ENCODE assay signal across 9 cellular contexts in genomic region chr16:55892821-55893220, GRCh38. TPM values are rescaled to one million over a fixed set of nuclear protein-coding genes. Genes with fewer than 3 reads are reported as not detected.
"Had no signal": no experiment of that assay in that cellular context is flagged by ENCODE, and none has a peak within 500 bp of the region (broad histone marks: within the 10 kb centered on the region; RNA-seq: fewer than 3 reads in every experiment).

No MANE protein-coding gene starts in this region.

- ATAC-seq: K562 had no signal

- H3K4me3 ChIP-seq: K562 had no signal

- H3K27me3 Mint-ChIP-seq: IgD-negative memory B cell had no signal

- H3K4me1 Mint-ChIP-seq: IgD-negative memory B cell had no signal

- H3K4me3 Mint-ChIP-seq: IgD-negative memory B cell had no signal

- H3K27ac Mint-ChIP-seq: IgD-negative memory B cell had no signal

- H3K27ac ChIP-seq: HL-60 had no signal

- DNase-seq: IMR-90, KBM-7, KG1 had no signal

- FAIRE-seq: HTR-8/SVneo, K562 had no signal

RNA-seq across cellular contexts. Expression of gene CES5A, which starts 17.6 kb away (rescaled TPM):
- total RNA-seq: HT-29, HT1080, IMR-90 had no signal
- polyA plus RNA-seq: IgD-negative memory B cell, IMR-90 had no signal

RNA-seq across cellular contexts. Expression of gene CES1, which starts 59.9 kb away (rescaled TPM):
- total RNA-seq: HT-29, IMR-90 had no signal
